ENCODE assay signal across 8 cellular contexts in genomic region chr11:95849087-95849825, GRCh38. TPM values are rescaled to one million over a fixed set of nuclear protein-coding genes. Genes with fewer than 3 reads are reported as not detected.
DNase-seq lines count a peak whose midpoint lies in the region; ATAC-seq, FAIRE-seq and TF ChIP-seq lines count a peak whose summit lies in the region.

No MANE protein-coding gene starts in this region.

- DNase-seq in AG08395 (ENCODE audit: low spot score): peak; percentile 59
- peak; percentile 43 for DNase-seq in RWPE1 (ENCODE audit: low spot score)
- DNase-seq in bronchial epithelial cell (ENCODE audit: low read depth): peak; percentile 77
- DNase-seq in kidney tubule cell (ENCODE audit: low spot score): peak; percentile 78
- DNase-seq in NCI-H524 treated with DMSO at 0.1 percent for 48 hours (lab: John Stamatoyannopoulos, UW): no peak

- POLR2A ChIA-PET in RWPE1 (lab: Yijun Ruan, JAX; ENCODE audit: low non-redundant PET): no interaction called here

- H3K4me3 ChIP-seq in bronchial epithelial cell (ENCODE audit: low read depth, low read length) (no peak overlapping the region), subcutaneous abdominal adipose tissue (ENCODE audit: low read depth in 1 of 5, low read length in 5 of 5) (no peak overlapping the region)

- no peak overlapping the region for H3K27ac ChIP-seq in RWPE1
- H3K27ac ChIP-seq in subcutaneous abdominal adipose tissue (ENCODE audit: low read depth, low read length): peak overlapping the region; percentile 16

- peaks cover 2% of the 10 kb centered on the region for H3K36me3 ChIP-seq in bronchial epithelial cell (ENCODE audit: control insufficient read depth, insufficient read depth, low read length)
- peaks cover 26 to 56% (median 35%) of the 10 kb centered on the region in 5 donors for H3K36me3 ChIP-seq in subcutaneous abdominal adipose tissue (ENCODE audit: control insufficient read depth in 5 of 5, insufficient read depth in 5 of 5, low read length in 5 of 5)

- TF ChIP-seq CTCF in GM12874 (IDR thresholded peaks at IDR 0.05; ENCODE audit: insufficient read depth, low read depth, low read length) (peak; percentile 31; the same call in 1 of the 2 replicates), RWPE1 (conservative IDR thresholded peaks at IDR 0.05; ENCODE audit: low read depth) (peak; percentile 42; the same call in 1 of the 2 replicates), bronchial epithelial cell (IDR thresholded peaks at IDR 0.05; ENCODE audit: insufficient read depth, low read length, severe bottlenecking) (peak; percentile 49)

- H3K9me3 ChIP-seq in subcutaneous abdominal adipose tissue (ENCODE audit: control insufficient read depth in 5 of 5, low read length in 5 of 5): no peaks in the 10 kb centered on the region

- no peak for FAIRE-seq in bronchial epithelial cell (lab: Jason Lieb, UNC)

- H3K4me1 ChIP-seq in subcutaneous abdominal adipose tissue (ENCODE audit: control insufficient read depth in 5 of 5, insufficient read depth in 5 of 5, low read length in 5 of 5): peaks cover 0 to 13% (median 5%) of the 10 kb centered on the region in 5 donors

- CTCF ChIA-PET in RWPE1 (lab: Yijun Ruan, JAX): interaction anchor here (0.5 to 1.8 kb wide), 6 partner anchors 9 to 995 kb away, joined by 3 to 16 read pairs (median 5); partner anchors contain the start of gene MAML2

- ATAC-seq in HG03558 (IDR thresholded peaks at IDR 0.05; ENCODE audit: extremely low read depth, unreplicated experiment): peak; percentile 56

- H3K27me3 ChIP-seq in bronchial epithelial cell (ENCODE audit: control insufficient read depth, insufficient read depth, low read length): no peaks in the 10 kb centered on the region
- H3K27me3 ChIP-seq in subcutaneous abdominal adipose tissue (ENCODE audit: control insufficient read depth in 5 of 5, insufficient read depth in 4 of 5, low read length in 5 of 5): no peaks in the 10 kb centered on the region

- no peak overlapping the region for H3K9ac ChIP-seq in subcutaneous abdominal adipose tissue (ENCODE audit: low read length in 5 of 5)

RNA-seq across cellular contexts. Expression of gene CEP57, which starts 59.0 kb away (rescaled TPM):
- 52.7 and 53.8 TPM in 2 replicates for total RNA-seq in bronchial epithelial cell

RNA-seq across cellular contexts. Expression of gene FAM76B, which starts 59.7 kb away (rescaled TPM):
- total RNA-seq in bronchial epithelial cell: 15.2 and 22.9 TPM in 2 replicates
